8 cellular contexts compared by ENCODE assay signal in genomic region chr12:14775652-14776020, GRCh38. TPM values are rescaled to one million over a fixed set of nuclear protein-coding genes. Genes with fewer than 3 reads are reported as not detected.
DNase-seq lines count a peak whose midpoint lies in the region; TF ChIP-seq lines count a peak whose summit lies in the region.

No MANE protein-coding gene starts in this region.

- H3K4me1 ChIP-seq in SJSA1 (replicated peaks) (peaks cover 14% of the 10 kb centered on the region), esophagus muscularis mucosa (peaks cover 8 to 34% (median 25%) of the 10 kb centered on the region in 4 donors), rectal smooth muscle tissue (ENCODE audit: control insufficient read depth, insufficient read depth, low read length) (peaks cover 3% of the 10 kb centered on the region)

- H3K4me3 ChIP-seq in SJSA1: peak overlapping the region; percentile 56
- H3K4me3 ChIP-seq in esophagus muscularis mucosa: peak overlapping the region; percentile 84 to 91 (median 88)
- peak overlapping the region; percentile 98 for H3K4me3 ChIP-seq in rectal smooth muscle tissue (ENCODE audit: low read length)

- TF ChIP-seq POLR2A in esophagus muscularis mucosa (IDR thresholded peaks at IDR 0.05; ENCODE audit: low read depth): no peak

- H3K36me3 ChIP-seq in SJSA1: no peaks in the 10 kb centered on the region
- no peaks in the 10 kb centered on the region for H3K36me3 ChIP-seq in esophagus muscularis mucosa
- H3K36me3 ChIP-seq in rectal smooth muscle tissue (ENCODE audit: control insufficient read depth, insufficient read depth, low read length): peaks cover 2% of the 10 kb centered on the region

- intact Hi-C loops in esophagus muscularis mucosa (cut with DNase I): loop anchor here (10.0 kb wide), 1 partner anchor 411 kb away; the partner anchor contains the start of gene ATF7IP

- TF ChIP-seq CTCF in esophagus muscularis mucosa (IDR thresholded peaks at IDR 0.05): no peak

- H3K27ac ChIP-seq in SJSA1 (peak overlapping the region; percentile 49), esophagus muscularis mucosa (replicated peaks in 1 of 4) (peak overlapping the region; percentile 92 to 98 (median 97)), rectal smooth muscle tissue (ENCODE audit: low read depth, low read length) (peak overlapping the region; percentile 95)

- H3K27me3 ChIP-seq in SJSA1 (replicated peaks): no peaks in the 10 kb centered on the region
- H3K27me3 ChIP-seq in esophagus muscularis mucosa: no peaks in the 10 kb centered on the region
- H3K27me3 ChIP-seq in rectal smooth muscle tissue (ENCODE audit: control insufficient read depth, insufficient read depth, low read length): no peaks in the 10 kb centered on the region

- WGBS in esophagus muscularis mucosa: 53% methylated on average over 1 of the region's 1 CpG

- no peak overlapping the region for H3K9ac ChIP-seq in rectal smooth muscle tissue (ENCODE audit: low read length)

- TF ChIP-seq EP300 in esophagus muscularis mucosa (IDR thresholded peaks at IDR 0.05): no peak

- DNase-seq in GM03348 (ENCODE audit: low spot score) (peak; percentile 52), SJSA1 (ENCODE audit: low read depth in 1 of 2, low spot score in 2 of 2) (no peak), esophagus muscularis mucosa (ENCODE audit: extremely low spot score) (no peak), COLO829 (ENCODE audit: low spot score) (no peak), OCI-M1 (lab: John Stamatoyannopoulos, UW) (no peak), ecto neural progenitor cell (ENCODE audit: low spot score) (no peak)
- DNase-seq in central memory CD4-positive, alpha-beta T cell: no peak

- H3K9me3 ChIP-seq in SJSA1 (replicated peaks) (no peaks in the 10 kb centered on the region), esophagus muscularis mucosa (no peaks in the 10 kb centered on the region)

RNA-seq across cellular contexts. Expression of gene WBP11, which starts 27.6 kb away (rescaled TPM):
- total RNA-seq in SJSA1 (2014; rRNA removed; shearing (Covaris generic)): 10.2 and 18.5 TPM in 2 replicates
- 10 to 100 TPM; 18.2 to 25.7 (median 19.1) TPM for total RNA-seq in esophagus muscularis mucosa

RNA-seq across cellular contexts. Expression of gene C12orf60, which starts 27.8 kb away (rescaled TPM):
- 0.53 and 1.4 TPM in 2 replicates for total RNA-seq in SJSA1 (2014; rRNA removed; shearing (Covaris generic))
- total RNA-seq in esophagus muscularis mucosa: 1 to 10 TPM in 2 of 4 donors, under 1 TPM in 2; 0.66 to 2.1 (median 1.1) TPM

RNA-seq across cellular contexts. Expression of gene SMCO3, which starts 38.3 kb away (rescaled TPM):
- total RNA-seq in SJSA1 (2014; rRNA removed; shearing (Covaris generic)): 0.16 TPM in 1 of 2 replicates, not detected in the other
- under 1 TPM in 1 of 4 donors, not detected in 3; 0.23 TPM for total RNA-seq in esophagus muscularis mucosa
